ENCODE assay signal across 10 cellular contexts in the genomic region with DNA sequence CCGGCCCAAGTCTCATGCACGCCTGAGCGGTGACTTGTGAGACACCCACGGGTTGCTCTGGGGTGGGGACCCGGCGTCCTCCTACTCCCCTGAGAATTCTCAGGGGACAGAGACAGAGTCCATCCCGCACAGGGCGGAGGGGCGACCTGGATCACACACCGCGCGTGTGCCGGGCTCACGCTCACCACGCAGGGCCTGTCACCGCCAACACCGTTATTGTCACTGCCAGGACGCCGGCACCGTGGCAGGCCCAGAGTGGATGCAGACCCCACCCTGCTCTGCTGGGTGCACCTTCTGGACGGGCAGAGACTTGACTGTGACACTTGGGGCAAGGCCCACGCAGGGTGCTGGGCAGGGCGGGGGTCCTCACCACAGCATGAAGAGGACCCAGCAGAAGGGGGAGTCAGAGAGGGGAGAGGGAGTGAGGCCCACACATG. TPM values are rescaled to one million over a fixed set of nuclear protein-coding genes. Genes with fewer than 3 reads are reported as not detected.
DNase-seq lines count a peak whose midpoint lies in the region; ATAC-seq and TF ChIP-seq lines count a peak whose summit lies in the region.
"Had no signal": no experiment of that assay in that cellular context is flagged by ENCODE, and none has a peak within 500 bp of the region (broad histone marks: within the 10 kb centered on the region; RNA-seq: fewer than 3 reads in every experiment).

No MANE protein-coding gene starts in this region.

- POLR2A ChIA-PET in T-cell (lab: Charles Lee): no interaction called here

- H3K27me3 Mint-ChIP-seq in activated T-cell treated with anti-CD3 and anti-CD28 coated beads, Interleukin-2, amount 50 U/mL, for 4 hours (ENCODE audit: low read depth): no peaks in the 10 kb centered on the region
- H3K27me3 Mint-ChIP-seq in T-cell (no peaks in the 10 kb centered on the region), glutamatergic neuron (ENCODE audit: unreplicated experiment) (no peaks in the 10 kb centered on the region)
- no peaks in the 10 kb centered on the region for H3K27me3 Mint-ChIP-seq in effector memory CD8-positive, alpha-beta T cell
- no peaks in the 10 kb centered on the region for H3K27me3 Mint-ChIP-seq in stimulated activated naive CD8-positive, alpha-beta T cell treated with anti-CD3 and anti-CD28 coated beads, Interleukin-15, amount 100 ng/mL, for 72 hours

- TF ChIP-seq CTCF in glutamatergic neuron (IDR thresholded peaks at IDR 0.05; ENCODE audit: partially characterized antibody, unreplicated experiment): no peak

- ATAC-seq in activated T-cell treated with anti-CD3 and anti-CD28 coated beads, Interleukin-2, amount 50 U/mL, for 4 hours: no peak
- no peak for ATAC-seq in T-cell (replicated peaks in 1 of 4)
- no peak for ATAC-seq in effector memory CD8-positive, alpha-beta T cell (replicated peaks)
- ATAC-seq in stimulated activated naive CD8-positive, alpha-beta T cell treated with anti-CD3 and anti-CD28 coated beads, Interleukin-15, amount 100 ng/mL, for 72 hours: no peak
- ATAC-seq: body of pancreas had no signal

- peak overlapping the region; percentile 94 for H3K4me3 Mint-ChIP-seq in activated T-cell treated with anti-CD3 and anti-CD28 coated beads, Interleukin-2, amount 50 U/mL, for 4 hours
- H3K4me3 Mint-ChIP-seq in T-cell (peak overlapping the region; percentile 98 to 99 (median 99)), glutamatergic neuron (ENCODE audit: unreplicated experiment) (no peak overlapping the region)
- H3K4me3 Mint-ChIP-seq in effector memory CD8-positive, alpha-beta T cell: peak overlapping the region; percentile 96 to 98
- peak overlapping the region; percentile 93 to 99 for H3K4me3 Mint-ChIP-seq in stimulated activated naive CD8-positive, alpha-beta T cell treated with anti-CD3 and anti-CD28 coated beads, Interleukin-15, amount 100 ng/mL, for 72 hours

- H3K27ac Mint-ChIP-seq in T-cell (peak overlapping the region; percentile 99), glutamatergic neuron (ENCODE audit: unreplicated experiment) (no peak overlapping the region)
- peak overlapping the region; percentile 97 to 98 for H3K27ac Mint-ChIP-seq in effector memory CD8-positive, alpha-beta T cell
- peak overlapping the region; percentile 68 to 90 for H3K27ac Mint-ChIP-seq in stimulated activated naive CD8-positive, alpha-beta T cell treated with anti-CD3 and anti-CD28 coated beads, Interleukin-15, amount 100 ng/mL, for 72 hours

- peaks cover 36% of the 10 kb centered on the region for H3K4me1 Mint-ChIP-seq in activated T-cell treated with anti-CD3 and anti-CD28 coated beads, Interleukin-2, amount 50 U/mL, for 4 hours (ENCODE audit: low read depth)
- H3K4me1 Mint-ChIP-seq in T-cell (peaks cover 42 to 56% (median 54%) of the 10 kb centered on the region in 3 donors), glutamatergic neuron (ENCODE audit: low read depth, unreplicated experiment) (no peaks in the 10 kb centered on the region)
- peaks cover 41 to 42% of the 10 kb centered on the region in 2 donors for H3K4me1 Mint-ChIP-seq in effector memory CD8-positive, alpha-beta T cell (ENCODE audit: low read depth in 2 of 2)
- peaks cover 75% of the 10 kb centered on the region for H3K4me1 Mint-ChIP-seq in stimulated activated naive CD8-positive, alpha-beta T cell treated with anti-CD3 and anti-CD28 coated beads, Interleukin-15, amount 100 ng/mL, for 72 hours

- no peaks in the 10 kb centered on the region for H3K9me3 Mint-ChIP-seq in activated T-cell treated with anti-CD3 and anti-CD28 coated beads, Interleukin-2, amount 50 U/mL, for 4 hours
- no peaks in the 10 kb centered on the region for H3K9me3 Mint-ChIP-seq in T-cell
- H3K9me3 Mint-ChIP-seq in effector memory CD8-positive, alpha-beta T cell: no peaks in the 10 kb centered on the region
- no peaks in the 10 kb centered on the region for H3K9me3 Mint-ChIP-seq in stimulated activated naive CD8-positive, alpha-beta T cell treated with anti-CD3 and anti-CD28 coated beads, Interleukin-15, amount 100 ng/mL, for 72 hours
- peaks cover 2% of the 10 kb centered on the region for H3K9me3 Mint-ChIP-seq in glutamatergic neuron (ENCODE audit: unreplicated experiment)

- DNase-seq in activated T-cell treated with anti-CD3 and anti-CD28 coated beads, Interleukin-2, amount 50 U/mL, for 4 hours: no peak
- DNase-seq in activated T-cell treated with anti-CD3 and anti-CD28 coated beads for 4 hours (no peak), T-cell (no peak), NCI-H748 (lab: John Stamatoyannopoulos, UW; ENCODE audit: unreplicated experiment) (no peak), glutamatergic neuron (no peak), NCI-H146 treated with DMSO at 0.1 percent for 48 hours (lab: John Stamatoyannopoulos, UW; ENCODE audit: unreplicated experiment) (no peak)
- no peak for DNase-seq in effector memory CD8-positive, alpha-beta T cell
- DNase-seq in stimulated activated naive CD8-positive, alpha-beta T cell treated with anti-CD3 and anti-CD28 coated beads, Interleukin-15, amount 100 ng/mL, for 72 hours: no peak
- DNase-seq: body of pancreas, NCI-H510A treated with DMSO at 0.1 percent for 48 hours had no signal

- peaks cover 19% of the 10 kb centered on the region for H3K36me3 Mint-ChIP-seq in activated T-cell treated with anti-CD3 and anti-CD28 coated beads, Interleukin-2, amount 50 U/mL, for 4 hours (ENCODE audit: insufficient read depth)
- H3K36me3 Mint-ChIP-seq in T-cell (peaks cover 15% of the 10 kb centered on the region), glutamatergic neuron (ENCODE audit: unreplicated experiment) (no peaks in the 10 kb centered on the region)
- H3K36me3 Mint-ChIP-seq in effector memory CD8-positive, alpha-beta T cell (ENCODE audit: insufficient read depth): peaks cover 100% of the 10 kb centered on the region

- CTCF ChIA-PET in T-cell (lab: Charles Lee): interaction anchor here in 1 of 2 donors (0.6 kb wide), 1 partner anchor 630 kb away, joined by 3 read pairs; no protein-coding TSS in a partner anchor

RNA-seq across cellular contexts. Expression of gene MOB3A, which starts 16.2 kb away (rescaled TPM):
- 100 to 1,000 TPM; 128 to 137 (median 137) TPM for total RNA-seq in activated T-cell treated with anti-CD3 and anti-CD28 coated beads, Interleukin-2, amount 50 U/mL, for 4 hours
- total RNA-seq in T-cell (100 to 1,000 TPM in 4 of 5 donors, 10 to 100 TPM in 1; 98.6 to 162 (median 142) TPM), glutamatergic neuron (ENCODE audit: unreplicated experiment) (66.0 TPM)

RNA-seq across cellular contexts. Expression of gene IZUMO4, which starts 16.8 kb away (rescaled TPM):
- total RNA-seq in activated T-cell treated with anti-CD3 and anti-CD28 coated beads, Interleukin-2, amount 50 U/mL, for 4 hours: 1 to 10 TPM; 3.4 to 4.6 (median 4.2) TPM
- total RNA-seq in T-cell (10 to 100 TPM; 14.0 to 23.5 (median 19.7) TPM), glutamatergic neuron (ENCODE audit: unreplicated experiment) (10.6 TPM)

RNA-seq across cellular contexts. Expression of gene MKNK2, which starts 28.8 kb away (rescaled TPM):
- 100 to 1,000 TPM; 122 to 130 (median 128) TPM for total RNA-seq in activated T-cell treated with anti-CD3 and anti-CD28 coated beads, Interleukin-2, amount 50 U/mL, for 4 hours
- 100 to 1,000 TPM; 196 to 242 (median 234) TPM for total RNA-seq in T-cell
- total RNA-seq in glutamatergic neuron (ENCODE audit: unreplicated experiment): 149 TPM
